Comparison of ENCODE assay signal across 16 cellular contexts in the genomic region with DNA sequence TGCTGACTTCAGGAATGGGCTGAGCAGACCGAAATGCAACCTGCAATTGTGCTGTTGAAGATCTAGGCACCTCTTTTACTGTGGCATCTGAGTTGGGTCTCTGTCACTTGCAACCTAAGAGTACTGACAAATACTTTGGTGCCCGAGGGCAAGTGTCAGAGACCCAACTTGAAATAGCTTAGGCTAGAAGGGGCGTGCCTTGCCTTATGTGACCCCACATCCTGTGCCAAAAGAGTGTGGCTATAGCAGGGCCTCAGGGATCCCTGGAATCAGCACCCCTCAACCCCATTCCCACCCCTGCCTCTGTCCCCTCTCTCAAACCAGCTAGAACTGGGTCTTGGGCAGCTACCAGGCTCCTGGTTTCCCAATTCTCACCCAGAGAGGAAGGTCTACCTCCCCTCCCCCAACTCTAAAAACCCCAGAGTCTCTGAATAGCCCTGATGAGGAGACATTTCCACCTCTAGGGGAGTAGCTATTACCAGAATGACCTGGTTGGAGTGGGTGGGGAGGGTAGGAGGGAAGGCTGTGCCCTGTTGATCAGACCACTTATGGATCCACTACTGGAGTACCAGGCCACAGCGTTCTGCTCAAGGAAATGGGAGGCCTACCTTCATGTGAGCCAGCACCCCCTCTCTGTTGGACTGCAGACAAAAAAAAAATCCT. TPM values are rescaled to one million over a fixed set of nuclear protein-coding genes. Genes with fewer than 3 reads are reported as not detected.
DNase-seq lines count a peak whose midpoint lies in the region; ATAC-seq and TF ChIP-seq lines count a peak whose summit lies in the region.
"Had no signal": no experiment of that assay in that cellular context is flagged by ENCODE, and none has a peak within 500 bp of the region (broad histone marks: within the 10 kb centered on the region; RNA-seq: fewer than 3 reads in every experiment).

No MANE protein-coding gene starts in this region.

- H3K4me1 ChIP-seq in left ventricle myocardium inferior = peaks cover 39% of the 10 kb centered on the region
- H3K4me1 ChIP-seq in osteoblast (ENCODE audit: insufficient read depth, low read length) = peaks cover 55% of the 10 kb centered on the region
- H3K4me1 ChIP-seq in vagina = peaks cover 32% of the 10 kb centered on the region

- H3K27ac ChIP-seq in left ventricle myocardium inferior (replicated peaks) (peak overlapping the region; percentile 73), osteoblast (ENCODE audit: low read depth, low read length) (peak overlapping the region; percentile 98), vagina (peak overlapping the region; percentile 53)

- no peak for DNase-seq in left ventricle myocardium inferior
- no peak for DNase-seq in cardiac septum (ENCODE audit: low spot score)
- DNase-seq in epithelial cell of esophagus (ENCODE audit: low read depth) = peak; percentile 24
- no peak for DNase-seq in osteoblast (ENCODE audit: insufficient read length, low spot score, missing footprints)
- no peak for DNase-seq in vagina (ENCODE audit: extremely low spot score in 2 of 2)
- DNase-seq in activated effector memory CD4-positive, alpha-beta T cell treated with Interleukin-2 at 50 U/mL for 16 hours = no peak
- DNase-seq in HPDE6-E6E7 (ENCODE audit: extremely low spot score) = no peak
- DNase-seq: activated CD4-positive, CD25-positive, alpha-beta regulatory T cell; activated naive CD4-positive, alpha-beta T cell treated with anti-CD3 and anti-CD28 coated beads for 36 hours; effector memory CD4-positive, alpha-beta T cell; MV-4-11; NCI-H2081 treated with DMSO at 0.1 percent for 48 hours; NCI-H82; occipital lobe; substantia nigra had no signal

- peaks cover 96% of the 10 kb centered on the region for H3K79me2 ChIP-seq in osteoblast (ENCODE audit: insufficient read depth, low read length)

- no peak for TF ChIP-seq POLR2A in vagina (IDR thresholded peaks at IDR 0.05)

- H3K4me2 ChIP-seq in osteoblast (ENCODE audit: insufficient read depth, low read length) = peak overlapping the region; percentile 50

- TF ChIP-seq CTCF in left ventricle myocardium inferior (IDR thresholded peaks at IDR 0.05; ENCODE audit: borderline replicate concordance) (no peak), epithelial cell of esophagus (IDR thresholded peaks at IDR 0.05; ENCODE audit: insufficient read depth, low read depth, low read length, missing control alignments) (no peak), osteoblast (IDR thresholded peaks at IDR 0.05; ENCODE audit: extremely low read depth, low read depth, low read length) (no peak), vagina (IDR thresholded peaks at IDR 0.05) (no peak)

- no peak for ATAC-seq in GM21737 (IDR thresholded peaks at IDR 0.05; ENCODE audit: unreplicated experiment)

- H3K9me3 ChIP-seq in left ventricle myocardium inferior (replicated peaks) (no peaks in the 10 kb centered on the region), osteoblast (ENCODE audit: low read depth, low read length) (no peaks in the 10 kb centered on the region), vagina (no peaks in the 10 kb centered on the region)

- peaks cover 16% of the 10 kb centered on the region for H4K20me1 ChIP-seq in osteoblast (ENCODE audit: insufficient read depth, low read length)

- no peak overlapping the region for H2AFZ ChIP-seq in osteoblast (ENCODE audit: low read length)

- intact Hi-C loops in left ventricle myocardium inferior (cut with micrococcal nuclease) = no loop called here
- intact Hi-C loops in cardiac septum (cut with DNase I) = no loop called here
- intact Hi-C loops in vagina (cut with DNase I) = no loop called here

- no peaks in the 10 kb centered on the region for H3K36me3 ChIP-seq in left ventricle myocardium inferior
- H3K36me3 ChIP-seq in osteoblast (ENCODE audit: insufficient read depth, low read length) = peaks cover 38% of the 10 kb centered on the region
- H3K36me3 ChIP-seq in vagina = no peaks in the 10 kb centered on the region

- H3K27me3 ChIP-seq in left ventricle myocardium inferior (ENCODE audit: low read depth) (no peaks in the 10 kb centered on the region), osteoblast (ENCODE audit: insufficient read depth, low read length) (no peaks in the 10 kb centered on the region), vagina (no peaks in the 10 kb centered on the region)

- H3K4me3 ChIP-seq in left ventricle myocardium inferior (no peak overlapping the region), epithelial cell of esophagus (ENCODE audit: low read length) (no peak overlapping the region), osteoblast (ENCODE audit: insufficient read depth, low read length) (no peak overlapping the region), vagina (no peak overlapping the region)

RNA-seq across cellular contexts. Expression of gene RAI14, which starts 17.5 kb away (rescaled TPM):
- total RNA-seq in left ventricle myocardium inferior = 6.7 TPM
- 17.5 TPM for total RNA-seq in cardiac septum
- 138 and 149 TPM in 2 replicates for total RNA-seq in osteoblast
- 30.7 TPM for total RNA-seq in vagina
